Comparison of ENCODE assay signal across 1 cellular context in the genomic region with DNA sequence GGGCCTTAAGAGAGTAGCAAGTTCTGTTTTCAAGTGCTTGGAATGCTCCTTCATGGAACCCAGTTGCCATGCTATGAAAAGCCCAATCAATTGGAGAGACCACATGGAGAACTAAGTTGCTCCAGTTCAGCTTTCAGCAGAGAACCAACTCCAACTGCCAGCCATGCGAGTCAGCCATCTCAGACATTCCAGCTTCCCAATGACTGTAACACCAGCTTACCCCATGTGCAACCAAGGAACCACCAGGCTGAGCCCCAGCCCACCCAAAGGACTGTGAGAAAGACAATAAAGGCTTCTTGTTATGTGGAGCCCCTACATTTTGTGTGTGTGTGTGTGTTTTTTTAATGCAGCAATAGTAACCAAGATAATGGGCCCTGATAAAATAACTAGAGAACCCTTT.
TF ChIP-seq lines count a peak whose summit lies in the region.

No MANE protein-coding gene starts in this region.

TF ChIP-seq in Ishikawa, 13 proteins besides CTCF, POLR2A, EP300 and RAD21:
- TF ChIP-seq CEBPB (IDR thresholded peaks at IDR 0.05) (no peak), TEAD4 (IDR thresholded peaks at IDR 0.05) (peak; percentile 60), TAF1 (IDR thresholded peaks at IDR 0.05; ENCODE audit: low read depth) (no peak), ZBTB7A (IDR thresholded peaks at IDR 0.05; ENCODE audit: low read depth) (no peak)
TF ChIP-seq in Ishikawa: peak in this region for 1.
